In the genomic region with DNA sequence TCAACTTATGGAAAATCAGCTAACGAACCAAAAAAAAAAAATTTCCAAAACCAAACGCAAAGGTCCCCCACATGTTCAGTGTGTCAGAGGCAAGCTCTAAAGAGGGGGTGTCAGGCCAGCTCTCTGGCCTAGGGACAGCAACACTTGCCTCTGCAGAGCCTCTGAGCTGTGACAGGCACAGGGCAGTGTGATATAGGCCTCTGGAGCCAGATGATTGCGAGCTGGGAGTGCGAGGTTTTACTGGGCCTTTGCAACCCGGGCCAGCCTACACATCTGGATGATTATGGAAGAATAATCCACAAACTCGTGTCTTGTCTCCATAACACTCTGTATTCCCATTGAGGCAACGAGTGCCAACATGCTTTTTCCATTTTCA, we compare ENCODE assay signal across 19 cellular contexts.
DNase-seq lines count a peak whose midpoint lies in the region; ATAC-seq and TF ChIP-seq lines count a peak whose summit lies in the region.
"Had no signal": no experiment of that assay in that cellular context is flagged by ENCODE, and none has a peak within 500 bp of the region (broad histone marks: within the 10 kb centered on the region; RNA-seq: fewer than 3 reads in every experiment).

No MANE protein-coding gene starts in this region.

- H3K27me3 ChIP-seq in right atrium auricular region (no peaks in the 10 kb centered on the region), skeletal muscle satellite cell (ENCODE audit: control insufficient read depth, insufficient read depth, low read length) (no peaks in the 10 kb centered on the region)

- H3K4me1 ChIP-seq in right atrium auricular region: no peaks in the 10 kb centered on the region
- H3K4me1 ChIP-seq in mesodermal cell (ENCODE audit: control insufficient read depth, insufficient read depth, low read length, poor library complexity, severe bottlenecking): peaks cover 12% of the 10 kb centered on the region
- H3K4me1 ChIP-seq in skeletal muscle satellite cell (ENCODE audit: control insufficient read depth, insufficient read depth, low read length): peaks cover 15% of the 10 kb centered on the region

- no peak overlapping the region for H3K4me3 ChIP-seq in right atrium auricular region
- H3K4me3 ChIP-seq in mesodermal cell (ENCODE audit: extremely low read depth, insufficient read depth, low read length, poor library complexity, severe bottlenecking): no peak overlapping the region
- H3K4me3 ChIP-seq in skeletal muscle satellite cell (ENCODE audit: low read length): no peak overlapping the region
- H3K4me3 ChIP-seq: GM12878 had no signal

- peak; percentile 42 for ATAC-seq in Right ventricle myocardium inferior
- ATAC-seq: CD8-positive, alpha-beta T cell; GM12878 had no signal

- no peak overlapping the region for H3K27ac ChIP-seq in right atrium auricular region
- H3K27ac ChIP-seq in mesodermal cell (ENCODE audit: low read depth, low read length, severe bottlenecking): peak overlapping the region; percentile 92
- H3K27ac ChIP-seq: 22Rv1 had no signal

- DNase-seq in Right ventricle myocardium inferior (ENCODE audit: missing footprints): no peak
- no peak for DNase-seq in right atrium auricular region (ENCODE audit: low spot score)
- DNase-seq in chondrocyte (ENCODE audit: low spot score): no peak
- DNase-seq in RKO (ENCODE audit: low spot score): no peak
- DNase-seq in ecto neural progenitor cell (ENCODE audit: low spot score): no peak
- DNase-seq in A172 (ENCODE audit: low spot score): no peak
- DNase-seq: CD8-positive, alpha-beta T cell; KG1; NCI-H1417; NCI-H187; NCI-H2107; NCI-H510A; NCI-H748 treated with DMSO at 0.1 percent for 48 hours; OCI-M1; SIG-M5 had no signal

- WGBS in mesodermal cell (ENCODE audit: insufficient coverage in 2 of 2), 2 experiments: 87 to 92% methylated on average over 5 to 6 of the region's 7 CpGs

- H3K27ac Mint-ChIP-seq in chondrocyte (ENCODE audit: unreplicated experiment): peak overlapping the region; percentile 92
- H3K27ac Mint-ChIP-seq: CD8-positive, alpha-beta T cell had no signal

- H3K4me2 ChIP-seq in skeletal muscle satellite cell (ENCODE audit: low read length): no peak overlapping the region

- no peaks in the 10 kb centered on the region for H3K27me3 Mint-ChIP-seq in chondrocyte (ENCODE audit: low read depth)

- H3K36me3 ChIP-seq in right atrium auricular region (no peaks in the 10 kb centered on the region), mesodermal cell (ENCODE audit: control insufficient read depth, insufficient read depth, low read length) (no peaks in the 10 kb centered on the region), skeletal muscle satellite cell (ENCODE audit: insufficient read depth, low read length) (no peaks in the 10 kb centered on the region)

- intact Hi-C loops in Right ventricle myocardium inferior (cut with DNase I): no loop called here

- peaks cover 3% of the 10 kb centered on the region for H3K36me3 Mint-ChIP-seq in chondrocyte (ENCODE audit: low read depth)
- H3K36me3 Mint-ChIP-seq: CD8-positive, alpha-beta T cell had no signal

- H3K9me3 Mint-ChIP-seq in chondrocyte (ENCODE audit: low read depth): peaks cover 11% of the 10 kb centered on the region

- peaks cover 29% of the 10 kb centered on the region for H3K4me1 Mint-ChIP-seq in chondrocyte (ENCODE audit: low read depth)

- H3K9me3 ChIP-seq in right atrium auricular region (peaks cover 0 to 3% of the 10 kb centered on the region in 2 donors), mesodermal cell (ENCODE audit: control insufficient read depth, low read length) (no peaks in the 10 kb centered on the region), skeletal muscle satellite cell (replicated peaks; ENCODE audit: low read length) (peaks cover 4% of the 10 kb centered on the region)

- peak overlapping the region; percentile 33 for H3K9ac ChIP-seq in skeletal muscle satellite cell (ENCODE audit: low read depth, low read length)

- H3K4me3 Mint-ChIP-seq in chondrocyte (ENCODE audit: unreplicated experiment): no peak overlapping the region
- H3K4me3 Mint-ChIP-seq: CD8-positive, alpha-beta T cell had no signal

- TF ChIP-seq CTCF in right atrium auricular region (IDR thresholded peaks at IDR 0.05): no peak
- TF ChIP-seq CTCF in chondrocyte (IDR thresholded peaks at IDR 0.05): no peak
